Comparison of ENCODE assay signal across 20 cellular contexts in genomic region chr11:23391031-23391430, GRCh38.
A peak's percentile ranks its signal among the peaks of the same experiment; 100 is the strongest.
DNase-seq lines count a peak whose midpoint lies in the region; ATAC-seq and TF ChIP-seq lines count a peak whose summit lies in the region.
"Had no signal": no experiment of that assay in that cellular context is flagged by ENCODE, and none has a peak within 500 bp of the region (broad histone marks: within the 10 kb centered on the region; RNA-seq: fewer than 3 reads in every experiment).

No MANE protein-coding gene starts in this region.

- H3K36me3 ChIP-seq in esophagus muscularis mucosa = no peaks in the 10 kb centered on the region
- H3K36me3 ChIP-seq: BE2C; BLaER1 treated with 17β-estradiol and CSF1 and Interleukin-3, amounts not matched to agents 10 nM and 100 nM had no signal

- H3K27me3 ChIP-seq in esophagus muscularis mucosa = no peaks in the 10 kb centered on the region
- H3K27me3 ChIP-seq: BE2C; BLaER1 treated with 17β-estradiol and CSF1 and Interleukin-3, amounts not matched to agents 10 nM and 100 nM had no signal

- TF ChIP-seq POLR2A in esophagus muscularis mucosa (IDR thresholded peaks at IDR 0.05; ENCODE audit: low read depth) = no peak

- TF ChIP-seq EP300 in esophagus muscularis mucosa (IDR thresholded peaks at IDR 0.05) = no peak

- 93% methylated on average over 2 of the region's 2 CpGs for WGBS in esophagus muscularis mucosa

- H3K27ac ChIP-seq in 22Rv1 = peak overlapping the region; percentile 56
- peak overlapping the region; percentile 23; the same call in 1 of the 2 replicates for H3K27ac ChIP-seq in VCaP
- H3K27ac ChIP-seq in esophagus muscularis mucosa (replicated peaks in 1 of 4) = no peak overlapping the region
- H3K27ac ChIP-seq: A549; BLaER1 treated with 17β-estradiol and CSF1 and Interleukin-3, amounts not matched to agents 10 nM and 100 nM had no signal

- H3K9me3 ChIP-seq in esophagus muscularis mucosa = no peaks in the 10 kb centered on the region
- H3K9me3 ChIP-seq: A549; BE2C; BLaER1 treated with 17β-estradiol and CSF1 and Interleukin-3, amounts not matched to agents 10 nM and 100 nM had no signal

- no peak overlapping the region for H3K4me3 ChIP-seq in LNCaP clone FGC (ENCODE audit: low read depth, low read length)
- H3K4me3 ChIP-seq in esophagus muscularis mucosa = no peak overlapping the region
- H3K4me3 ChIP-seq: A549; BLaER1 treated with 17β-estradiol and CSF1 and Interleukin-3, amounts not matched to agents 10 nM and 100 nM had no signal

- no peak for TF ChIP-seq CTCF in 22Rv1 (IDR thresholded peaks at IDR 0.05)
- TF ChIP-seq CTCF in LNCaP clone FGC (IDR thresholded peaks at IDR 0.05; ENCODE audit: control insufficient read depth, extremely low read depth, insufficient read depth) = no peak
- no peak for TF ChIP-seq CTCF in VCaP (conservative IDR thresholded peaks at IDR 0.05)
- TF ChIP-seq CTCF in esophagus muscularis mucosa (IDR thresholded peaks at IDR 0.05) = no peak

- no peak for ATAC-seq in GM18498 (IDR thresholded peaks at IDR 0.05; ENCODE audit: unreplicated experiment)
- ATAC-seq: A549, HCT116 had no signal

- intact Hi-C loops in esophagus muscularis mucosa (cut with DNase I) = no loop called here

- peak; percentile 90 for DNase-seq in LNCaP clone FGC (ENCODE audit: low read depth)
- DNase-seq in NCI-H2081 treated with DMSO at 0.1 percent for 48 hours (lab: John Stamatoyannopoulos, UW) = no peak
- no peak for DNase-seq in esophagus muscularis mucosa (ENCODE audit: extremely low spot score)
- DNase-seq: 8988T; ACHN; AML-193; BE2C; Calu3; CD4-positive, alpha-beta memory T cell; COR-L47; DMS53; DMS79 treated with DMSO at 0.1 percent for 48 hours; GF-D8; H9 had no signal

- no peaks in the 10 kb centered on the region for H3K4me1 ChIP-seq in esophagus muscularis mucosa
- H3K4me1 ChIP-seq: A549; BE2C; BLaER1 treated with 17β-estradiol and CSF1 and Interleukin-3, amounts not matched to agents 10 nM and 100 nM had no signal

Comparison
In these comparisons a context has a peak if more than half of its experiments do, and no peak if none do; other contexts are left out.
1. H3K27ac ChIP-seq: peak in 22Rv1 (single experiment) and VCaP (single experiment); none in esophagus muscularis mucosa (0 of 4).